21 cellular contexts compared by ENCODE assay signal in genomic region chr19:9296336-9296735, GRCh38. TPM values are rescaled to one million over a fixed set of nuclear protein-coding genes. Genes with fewer than 3 reads are reported as not detected.
"Had no signal": no experiment of that assay in that cellular context is flagged by ENCODE, and none has a peak within 500 bp of the region (broad histone marks: within the 10 kb centered on the region; RNA-seq: fewer than 3 reads in every experiment).

No MANE protein-coding gene starts in this region.

- FAIRE-seq: bronchial epithelial cell, endothelial cell of umbilical vein, keratinocyte, pancreas had no signal

- H3K36me3 ChIP-seq: uterus had no signal

- H3K27me3 ChIP-seq: pancreas, thyroid gland, uterus had no signal

- DNase-seq: activated CD4-positive, alpha-beta memory T cell treated with anti-CD3 and anti-CD28 coated beads for 36 hours; activated CD4-positive, alpha-beta T cell treated with anti-CD3 and anti-CD28 coated beads for 1 hour; activated gamma-delta T cell; activated T-cell treated with anti-CD3 and anti-CD28 coated beads, Interleukin-2, amount 50 U/mL, for 48 hours; anterior cingulate cortex; foreskin melanocyte; head of caudate nucleus; left ventricle myocardium inferior; naive B cell; pancreas; stimulated activated CD4-positive, alpha-beta T cell treated with anti-CD3 and anti-CD28 coated beads, Interleukin-4, amount 100 ng/mL, for 1 hour; stimulated activated CD8-positive, alpha-beta memory T cell treated with anti-CD3 and anti-CD28 coated beads, Interleukin-4, amount 100 ng/mL, for 48 hours; stimulated activated naive CD8-positive, alpha-beta T cell treated with anti-CD3 and anti-CD28 coated beads, Interleukin-15, Interleukin-2, amounts not matched to agents 100 U/mL and 50 U/mL, for 24 hours; T-helper 9 cell; thyroid gland; uterus had no signal

- ATAC-seq: pancreas; stimulated activated naive CD8-positive, alpha-beta T cell treated with anti-CD3 and anti-CD28 coated beads, Interleukin-15, Interleukin-2, amounts not matched to agents 100 U/mL and 50 U/mL, for 24 hours had no signal

- H3K4me1 ChIP-seq: left ventricle myocardium inferior, pancreas, thyroid gland, uterus had no signal

- H3K27ac ChIP-seq: left ventricle myocardium inferior, pancreas, thyroid gland, uterus had no signal

- H3K4me3 ChIP-seq: left ventricle myocardium inferior, pancreas, thyroid gland, uterus had no signal

- H3K9me3 ChIP-seq: thyroid gland had no signal

RNA-seq across cellular contexts. Expression of gene OR7E24, which starts 45.6 kb away (rescaled TPM):
- total RNA-seq: activated CD4-positive, alpha-beta memory T cell treated with anti-CD3 and anti-CD28 coated beads for 36 hours; bronchial epithelial cell; chondrocyte; endothelial cell of umbilical vein; left ventricle myocardium inferior; mesothelial cell of epicardium; pancreas; thyroid gland; uterus had no signal
- polyA plus RNA-seq: endothelial cell of umbilical vein, keratinocyte, pancreas had no signal
